ENCODE assay signal across 8 cellular contexts in the genomic region with DNA sequence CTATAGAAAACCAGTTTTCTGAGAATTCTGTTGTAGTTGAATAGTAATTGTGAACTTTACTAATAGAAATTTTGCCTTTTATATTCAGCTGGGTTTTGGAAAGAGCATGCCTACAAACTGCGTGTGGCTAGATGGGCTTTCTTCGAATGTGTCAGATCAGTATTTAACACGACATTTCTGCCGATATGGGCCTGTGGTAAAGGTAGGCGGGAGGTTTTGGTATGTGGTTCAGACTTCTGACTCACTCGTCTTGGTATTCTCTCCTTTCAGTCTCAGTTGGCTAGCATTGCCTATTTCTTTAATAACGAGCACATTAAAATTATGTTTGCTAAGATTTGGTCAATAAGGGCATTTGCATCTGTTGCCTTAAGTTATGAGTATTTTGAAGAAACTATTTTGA. TPM values are rescaled to one million over a fixed set of nuclear protein-coding genes. Genes with fewer than 3 reads are reported as not detected.
A peak's percentile ranks its signal among the peaks of the same experiment; 100 is the strongest.
DNase-seq lines count a peak whose midpoint lies in the region; ATAC-seq and TF ChIP-seq lines count a peak whose summit lies in the region.

No MANE protein-coding gene starts in this region.

- 74 to 88% methylated on average over 7 of the region's 7 CpGs for WGBS in transverse colon (ENCODE audit: low coverage in 1 of 2), 2 donors

- no peaks in the 10 kb centered on the region for H3K9me3 ChIP-seq in transverse colon

- H3K27ac ChIP-seq in transverse colon = no peak overlapping the region

- in situ Hi-C loops in transverse colon (cut with MboI; ENCODE audit: low pct_ligation_motif_present in 1 of 4, low pct_unique_long_range_greater_than_20kb in 1 of 4, low sequenced_read_pairs in 3 of 4) = loop anchor here in 2 of 4 donors (25.0 kb wide), 1 partner anchor 107 kb away; a partner anchor contains a TSS

- ATAC-seq in GM18858 (IDR thresholded peaks at IDR 0.05; ENCODE audit: unreplicated experiment) (peak; percentile 70), HG03139 (IDR thresholded peaks at IDR 0.05; ENCODE audit: unreplicated experiment) (peak; percentile 79)

- H3K4me1 ChIP-seq in transverse colon = peaks cover 0 to 5% (median 0%) of the 10 kb centered on the region in 4 donors

- TF ChIP-seq POLR2A in transverse colon (IDR thresholded peaks at IDR 0.05) = no peak

- peaks cover 0 to 47% (median 19%) of the 10 kb centered on the region in 4 donors for H3K36me3 ChIP-seq in transverse colon

- no peaks in the 10 kb centered on the region for H3K27me3 ChIP-seq in transverse colon

- TF ChIP-seq EP300 in transverse colon (IDR thresholded peaks at IDR 0.05; ENCODE audit: low read depth) = no peak

- intact Hi-C loops in transverse colon (cut with DNase I; ENCODE audit: low total_unique reads) = no loop called here

- H3K4me3 ChIP-seq in transverse colon = no peak overlapping the region

- DNase-seq in activated CD8-positive, alpha-beta memory T cell treated with anti-CD3 and anti-CD28 coated beads, Interleukin-2, amount 50 U/mL, for 24 hours (ENCODE audit: extremely low read depth) = peak; percentile 52
- peak; percentile 51 for DNase-seq in myocyte (ENCODE audit: low read depth)
- no peak for DNase-seq in SKM-1 (lab: John Stamatoyannopoulos, UW; ENCODE audit: unreplicated experiment)
- no peak for DNase-seq in midbrain (lab: John Stamatoyannopoulos, UW)
- no peak for DNase-seq in transverse colon
- DNase-seq in RPMI8226 = no peak

- TF ChIP-seq CTCF in transverse colon (IDR thresholded peaks at IDR 0.05) = no peak

RNA-seq across cellular contexts. Expression of a gene that starts 56.6 kb away (rescaled TPM):
- 32.9 and 47.1 TPM in 2 replicates for total RNA-seq in myocyte
- 34.2 TPM for polyA plus RNA-seq in myocyte (2012)
- 100 to 1,000 TPM in 1 of 4 donors, 10 to 100 TPM in 3; 33.3 to 113 (median 50.5) TPM for total RNA-seq in transverse colon

Comparison
In these comparisons a context has a peak if more than half of its experiments do, and no peak if none do; other contexts are left out.
1. DNase-seq: peak in activated CD8-positive, alpha-beta memory T cell treated with anti-CD3 and anti-CD28 coated beads, Interleukin-2, amount 50 U/mL, for 24 hours (single experiment) and myocyte (single experiment); none in SKM-1 (single experiment), midbrain (single experiment), transverse colon (single experiment) and RPMI8226 (single experiment).